Comparison of ENCODE assay signal across 8 cellular contexts in the genomic region with DNA sequence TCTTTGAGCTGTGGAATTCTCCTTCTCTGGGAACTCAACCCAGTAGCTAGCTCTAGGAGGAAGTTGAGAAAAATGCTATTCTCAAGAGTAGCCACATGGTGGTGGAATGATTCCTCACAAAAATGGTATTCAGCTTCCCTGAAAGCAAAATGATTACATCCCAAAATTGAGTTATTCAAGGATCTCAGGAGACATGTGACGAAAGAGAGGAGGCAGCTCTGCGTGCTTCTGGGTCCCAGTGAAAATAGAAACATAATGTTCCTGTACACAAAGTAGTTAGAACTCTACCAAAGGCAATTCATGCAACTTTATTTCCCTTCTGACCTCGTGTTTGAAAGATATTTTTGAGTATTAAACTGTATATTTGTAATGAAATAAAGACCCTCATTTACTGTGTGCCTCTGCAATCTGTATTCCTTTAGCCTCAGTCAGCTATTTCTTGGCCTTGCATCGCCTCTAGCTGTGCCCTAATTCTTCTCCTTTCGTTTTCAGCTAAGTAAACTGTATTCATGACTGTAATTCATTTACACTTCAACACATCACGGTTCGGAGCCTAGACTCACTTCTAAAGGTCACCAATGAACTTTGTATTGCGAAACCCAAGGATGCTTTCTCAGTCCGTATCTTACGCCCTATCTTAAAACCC.
DNase-seq lines count a peak whose midpoint lies in the region; ATAC-seq, FAIRE-seq and TF ChIP-seq lines count a peak whose summit lies in the region.

No MANE protein-coding gene starts in this region.

- TF ChIP-seq POLR2A in HCT116 (IDR thresholded peaks at IDR 0.05; ENCODE audit: borderline replicate concordance, extremely low read depth, insufficient read depth, insufficient read length) (no peak), Peyer's patch (IDR thresholded peaks at IDR 0.05) (no peak), H1 (IDR thresholded peaks at IDR 0.05; ENCODE audit: control extremely low read depth in 1 of 2, low read depth in 2 of 2, low read length in 2 of 2) (no peak), uterus (IDR thresholded peaks at IDR 0.05) (no peak)

- H3K4me1 ChIP-seq in HCT116 (ENCODE audit: control insufficient read depth in 1 of 2, insufficient read depth in 2 of 2, low read length in 2 of 2) (peaks cover 10 to 41% of the 10 kb centered on the region in 2 experiments), Peyer's patch (no peaks in the 10 kb centered on the region), H1 (replicated peaks in 1 of 4; ENCODE audit: control insufficient read depth in 3 of 4, insufficient read depth in 4 of 4, low read length in 3 of 4) (peaks cover 0 to 2% (median 0%) of the 10 kb centered on the region in 4 experiments; a peak in 1 of 7 replicates), uterus (no peaks in the 10 kb centered on the region)

- H3K79me2 ChIP-seq in HCT116 (ENCODE audit: insufficient read depth, low read length) (no peaks in the 10 kb centered on the region), H1 (ENCODE audit: control insufficient read depth in 1 of 2, insufficient read depth in 2 of 2, low read length in 2 of 2) (no peaks in the 10 kb centered on the region)

- intact Hi-C loops in HCT116 (cut with micrococcal nuclease): loop anchor here (1.0 kb wide), 1 partner anchor 376 kb away; no protein-coding TSS in a partner anchor
- intact Hi-C loops in uterus (cut with DNase I; ENCODE audit: low total_unique reads): no loop called here

- H3K27ac Mint-ChIP-seq in mesothelial cell of epicardium: no peak overlapping the region

- H2AFZ ChIP-seq in HCT116 (ENCODE audit: low read depth, low read length, poor library complexity, severe bottlenecking) (no peak overlapping the region), H1 (ENCODE audit: low read length) (0 out of 2 replicates have a peak overlapping the region, but pooled peaks have one; percentile 23)

- peaks cover 5% of the 10 kb centered on the region for H3K4me1 Mint-ChIP-seq in mesothelial cell of epicardium

- no peaks in the 10 kb centered on the region for H3K27me3 Mint-ChIP-seq in mesothelial cell of epicardium (ENCODE audit: low read depth)

- no peak overlapping the region for H4K8ac ChIP-seq in H1 (ENCODE audit: extremely low read depth, insufficient read depth, low read length)

- no TSS peak for BruUV-seq in HCT116 (replicated peaks; lab: Mats Ljungman, UMichigan)

- RAD21 ChIA-PET in HCT116 (lab: Charles Lee; ENCODE audit: low non-redundant PET in 1 of 2, low total read pairs in 2 of 2, uncharacterized antibody in 2 of 2, unreplicated experiment in 2 of 2): interaction anchor here (0.8 to 2.3 kb wide), 5 partner anchors 11 to 380 kb away, joined by 3 to 22 read pairs (median 4); no protein-coding TSS in a partner anchor

- peak; percentile 95 for TF ChIP-seq RAD21 in HCT116 (IDR thresholded peaks at IDR 0.05; ENCODE audit: low read depth)
- peak; percentile 85 to 88 for TF ChIP-seq RAD21 in H1 (IDR thresholded peaks at IDR 0.05 in 1 of 2, conservative IDR thresholded peaks at IDR 0.05 in 1 of 2; ENCODE audit: low read depth in 2 of 2, low read length in 2 of 2)

- no peak overlapping the region for H3K18ac ChIP-seq in H1 (ENCODE audit: extremely low read depth, low read length)

- no peak overlapping the region for H2BK12ac ChIP-seq in H1 (ENCODE audit: low read depth, low read length)

- DNase-seq in DMS153 (lab: John Stamatoyannopoulos, UW): peak; percentile 29
- peak; percentile 61 for DNase-seq in HCT116 (ENCODE audit: low read depth, low spot score)
- no peak for DNase-seq in Peyer's patch
- no peak for DNase-seq in H1 (ENCODE audit: low read depth in 1 of 2, low spot score in 2 of 2)
- DNase-seq in mesothelial cell of epicardium (ENCODE audit: low spot score in 2 of 2, unreplicated experiment in 2 of 2): no peak
- DNase-seq in uterus: peak; percentile 22

- no peak overlapping the region for H2BK15ac ChIP-seq in H1 (ENCODE audit: low read length)

- CTCF ChIA-PET in HCT116 (lab: Charles Lee): interaction anchor here (0.6 to 2.9 kb wide), 18 partner anchors 10 to 658 kb away, joined by 3 to 115 read pairs (median 4); no protein-coding TSS in a partner anchor
- CTCF ChIA-PET in H1 (lab: Charles Lee; ENCODE audit: partially characterized antibody): interaction anchor here (0.7 to 11.1 kb wide), 22 partner anchors 9 to 586 kb away, joined by 3 to 150 read pairs (median 3); partner anchors contain the start of gene TNFSF4

- H4K91ac ChIP-seq in H1 (replicated peaks; ENCODE audit: insufficient read length, low read length): no peak overlapping the region

- no peak overlapping the region for H2BK5ac ChIP-seq in H1 (ENCODE audit: low read depth, low read length)

- H4K20me1 ChIP-seq in HCT116 (ENCODE audit: insufficient read depth): no peaks in the 10 kb centered on the region
- H4K20me1 ChIP-seq in H1 (replicated peaks in 1 of 2; ENCODE audit: control insufficient read depth in 1 of 2, insufficient read depth in 2 of 2, low read length in 2 of 2): no peaks in the 10 kb centered on the region

- no peak overlapping the region for H3K56ac ChIP-seq in H1 (replicated peaks; ENCODE audit: insufficient read length, low read depth, low read length)

- no peak overlapping the region for H2BK20ac ChIP-seq in H1 (ENCODE audit: low read length)

- no peaks in the 10 kb centered on the region; the same call in 1 of the 2 replicates for H3K23me2 ChIP-seq in H1 (ENCODE audit: low read depth, low read length)

- no peak overlapping the region for H3K4me2 ChIP-seq in HCT116 (ENCODE audit: low read length)
- peak overlapping the region in 1 of 2 experiments; percentile 46; a peak in 2 of 4 replicates for H3K4me2 ChIP-seq in H1 (ENCODE audit: insufficient read depth in 1 of 2, low read depth in 2 of 2, low read length in 2 of 2)

- H2AK5ac ChIP-seq in H1 (ENCODE audit: low read depth, low read length): no peak overlapping the region

- H3K27ac ChIP-seq in HCT116 (ENCODE audit: low read depth, low read length) (peak overlapping the region; percentile 48; the same call in 1 of the 2 replicates), Peyer's patch (peak overlapping the region; percentile 44 to 78 (median 54)), H1 (ENCODE audit: low read depth, low read length) (no peak overlapping the region), uterus (peak overlapping the region; percentile 54 to 74)

- H3K9me3 Mint-ChIP-seq in mesothelial cell of epicardium: peaks cover 6% of the 10 kb centered on the region

- H3K36me3 ChIP-seq in HCT116 (ENCODE audit: control insufficient read depth in 1 of 2, insufficient read depth in 2 of 2, low read length in 2 of 2) (0 out of 4 replicates have a peak, but pooled peaks cover 0 to 4% of the 10 kb centered on the region in 2 experiments), Peyer's patch (no peaks in the 10 kb centered on the region), H1 (ENCODE audit: control insufficient read depth in 2 of 4, insufficient read depth in 4 of 4, low read length in 3 of 4) (no peaks in the 10 kb centered on the region), uterus (no peaks in the 10 kb centered on the region)

- H3K9me2 ChIP-seq in HCT116 (ENCODE audit: insufficient read depth): no peaks in the 10 kb centered on the region

- H3K9me3 ChIP-seq in HCT116 (ENCODE audit: control insufficient read depth in 1 of 2, insufficient read depth in 1 of 2, low read depth in 1 of 2, low read length in 2 of 2) (no peaks in the 10 kb centered on the region), Peyer's patch (no peaks in the 10 kb centered on the region), H1 (ENCODE audit: insufficient read depth in 2 of 2, low read depth in 1 of 2, low read length in 1 of 2) (no peaks in the 10 kb centered on the region), uterus (no peaks in the 10 kb centered on the region)

- H3K23ac ChIP-seq in H1 (ENCODE audit: insufficient read length): no peak overlapping the region

- 48% methylated on average over 10 of the region's 10 CpGs; no CpG with 5 or more reads in 1 of the 2 experiments for WGBS in H1 (ENCODE audit: extremely low coverage in 1 of 2, insufficient coverage in 1 of 2, insufficient read length in 1 of 2, insufficient replicate concordance in 2 of 2, low coverage in 1 of 2, low lambda C conversion rate in 2 of 2, missing lambda C conversion rate in 1 of 2), 2 experiments

- POLR2A ChIA-PET in HCT116 (lab: Charles Lee) (interaction anchor here (0.6 to 1.5 kb wide), 2 partner anchors 70 to 377 kb away, joined by 3 read pairs; no protein-coding TSS in a partner anchor), H1 (lab: Charles Lee; ENCODE audit: partially characterized antibody) (no interaction called here)

- peak; percentile 91 for FAIRE-seq in H1 (lab: Jason Lieb, UNC)

- H3K9ac ChIP-seq in HCT116 (ENCODE audit: low read length) (no peak overlapping the region), H1 (replicated peaks in 1 of 4; ENCODE audit: extremely low read depth in 1 of 4, low read depth in 3 of 4, low read length in 3 of 4) (no peak overlapping the region)

- H3K79me1 ChIP-seq in H1 (ENCODE audit: low read depth, low read length): no peaks in the 10 kb centered on the region

- no peaks in the 10 kb centered on the region for H3K36me3 Mint-ChIP-seq in mesothelial cell of epicardium

- H4K5ac ChIP-seq in H1 (ENCODE audit: insufficient read length, low read depth, low read length): no peak overlapping the region

- no peak overlapping the region for H3K4ac ChIP-seq in H1 (replicated peaks; ENCODE audit: insufficient read length, low read depth, low read length)

- H3K27me3 ChIP-seq in HCT116 (ENCODE audit: insufficient read depth, low read length) (no peaks in the 10 kb centered on the region), Peyer's patch (no peaks in the 10 kb centered on the region), H1 (replicated peaks in 1 of 4; ENCODE audit: control insufficient read depth in 3 of 4, extremely low read depth in 1 of 4, insufficient read depth in 3 of 4, low read length in 3 of 4) (no peaks in the 10 kb centered on the region), uterus (no peaks in the 10 kb centered on the region)

- ATAC-seq in HCT116: peak; percentile 85
- ATAC-seq in GM19328 (IDR thresholded peaks at IDR 0.05; ENCODE audit: unreplicated experiment): no peak
- no peak for ATAC-seq in HG03039 (IDR thresholded peaks at IDR 0.05; ENCODE audit: unreplicated experiment)

- H3K14ac ChIP-seq in H1 (ENCODE audit: insufficient read length): no peak overlapping the region

- H3K4me3 Mint-ChIP-seq in mesothelial cell of epicardium: no peak overlapping the region

- TF ChIP-seq EP300 in H1 (IDR thresholded peaks at IDR 0.05; ENCODE audit: borderline replicate concordance in 1 of 2, low read depth in 2 of 2, low read length in 2 of 2): no peak

- peak; percentile 40 to 80 (median 66); a peak in 5 of 6 replicates for TF ChIP-seq CTCF in HCT116 (IDR thresholded peaks at IDR 0.05 in 2 of 3, conservative IDR thresholded peaks at IDR 0.05 in 1 of 3; ENCODE audit: borderline replicate concordance in 1 of 3, insufficient read depth in 1 of 3, low read depth in 2 of 3, low read length in 2 of 3)
- TF ChIP-seq CTCF in Peyer's patch (IDR thresholded peaks at IDR 0.05): peak; percentile 36 to 76 (median 68)
- TF ChIP-seq CTCF in H1 (IDR thresholded peaks at IDR 0.05; ENCODE audit: control extremely low read depth in 1 of 3, insufficient read depth in 1 of 3, low read depth in 1 of 3, low read length in 3 of 3): peak in 2 of 3 experiments; percentile 53 to 58; a peak in 2 of 4 replicates
- TF ChIP-seq CTCF in mesothelial cell of epicardium (IDR thresholded peaks at IDR 0.05; ENCODE audit: unreplicated experiment): peak; percentile 69
- TF ChIP-seq CTCF in uterus (IDR thresholded peaks at IDR 0.05): peak; percentile 39 to 69 (median 54)

- H2BK120ac ChIP-seq in H1 (replicated peaks; ENCODE audit: low read depth, low read length): no peak overlapping the region

- H3K4me3 ChIP-seq in HCT116 (replicated peaks in 1 of 2; ENCODE audit: low read depth in 1 of 2, low read length in 2 of 2) (no peak overlapping the region), Peyer's patch (peak overlapping the region in 2 of 4 donors; percentile 3 to 15), H1 (ENCODE audit: extremely low read depth in 1 of 4, insufficient read depth in 2 of 4, low read depth in 3 of 4, low read length in 4 of 4) (no peak overlapping the region), uterus (no peak overlapping the region)

Comparison
In these comparisons a context has a peak if more than half of its experiments do, and no peak if none do; other contexts are left out.
1. DNase-seq: peak in DMS153 (single experiment), HCT116 (single experiment) and uterus (2 of 2); none in Peyer's patch (0 of 3), H1 (0 of 2) and mesothelial cell of epicardium (0 of 2).
2. Peak in every context shown above with its lines, with median percentiles within 50 percentile points of each other: CTCF ChIP-seq.